ENCODE assay signal across 9 cellular contexts in genomic region chr7:156950381-156950858, GRCh38. TPM values are rescaled to one million over a fixed set of nuclear protein-coding genes. Genes with fewer than 3 reads are reported as not detected.
DNase-seq lines count a peak whose midpoint lies in the region; ATAC-seq, FAIRE-seq and TF ChIP-seq lines count a peak whose summit lies in the region.
"Had no signal": no experiment of that assay in that cellular context is flagged by ENCODE, and none has a peak within 500 bp of the region (broad histone marks: within the 10 kb centered on the region; RNA-seq: fewer than 3 reads in every experiment).

No MANE protein-coding gene starts in this region.

- H3K4me3 ChIP-seq in heart left ventricle, result peak overlapping the region; percentile 81 to 100 (median 92)
- H3K4me3 ChIP-seq in keratinocyte (ENCODE audit: control insufficient read depth in 2 of 3, extremely low read depth in 1 of 3, insufficient read depth in 2 of 3, low read depth in 1 of 3, low read length in 3 of 3), result peak overlapping the region; percentile 80 to 96 (median 84)
- H3K4me3 ChIP-seq in thymus (ENCODE audit: low read length), result peak overlapping the region; percentile 93

- peak overlapping the region; percentile 97 for H3K4me3 Mint-ChIP-seq in activated T-helper 1 cell treated with anti-CD3 and anti-CD28 coated beads, Interleukin-12 subunit alpha, Interleukin-12 subunit beta, Interleukin-2, Interleukin-4 antibody, amounts not matched to agents 30 ng/mL and 10 ng/mL and 1 ng/mL, durations not matched to agents 14 hours and 24 hours and 36 hours

- DNase-seq in heart left ventricle (no peak), Right ventricle myocardium inferior (ENCODE audit: missing footprints) (no peak), keratinocyte (ENCODE audit: low read depth, low spot score) (no peak), T1000 (lab: John Stamatoyannopoulos, UW) (no peak), cerebellar nuclear complex (lab: John Stamatoyannopoulos, UW) (no peak), NCI-H1694 treated with DMSO at 0.1 percent for 48 hours (lab: John Stamatoyannopoulos, UW) (no peak)
- no peak for DNase-seq in activated T-helper 1 cell treated with anti-CD3 and anti-CD28 coated beads, Interleukin-12 subunit alpha, Interleukin-12 subunit beta, Interleukin-2, Interleukin-4 antibody, amounts not matched to agents 30 ng/mL and 10 ng/mL and 1 ng/mL, durations not matched to agents 14 hours and 24 hours and 36 hours (ENCODE audit: low spot score)

- H3K4me2 ChIP-seq in keratinocyte (ENCODE audit: control insufficient read depth, extremely low read depth, insufficient read depth, low read depth, low read length), result peak overlapping the region; percentile 90

- peaks cover 0 to 19% (median 0%) of the 10 kb centered on the region in 9 donors for H3K27me3 ChIP-seq in heart left ventricle
- no peaks in the 10 kb centered on the region for H3K27me3 ChIP-seq in keratinocyte (ENCODE audit: control insufficient read depth, extremely low read depth, insufficient read depth, low read length)
- H3K27me3 ChIP-seq in thymus (ENCODE audit: control insufficient read depth, insufficient read depth), result peaks cover 16% of the 10 kb centered on the region

- dilution Hi-C loops in keratinocyte (cut with MboI; ENCODE audit: extremely low pct_ligation_motif_present, low sequenced_read_pairs), result no loop called here

- TF ChIP-seq POLR2A in heart left ventricle (IDR thresholded peaks at IDR 0.05), result no peak

- H2AFZ ChIP-seq in keratinocyte (ENCODE audit: control insufficient read depth, low read length), result no peak overlapping the region

- no peak for TF ChIP-seq CTCF in heart left ventricle (IDR thresholded peaks at IDR 0.05)
- TF ChIP-seq CTCF in keratinocyte (optimal IDR thresholded peaks at IDR 0.05 in 1 of 3, IDR thresholded peaks at IDR 0.05 in 1 of 3, conservative IDR thresholded peaks at IDR 0.05 in 1 of 3; ENCODE audit: extremely low read depth in 1 of 3, insufficient read depth in 2 of 3, low read length in 3 of 3), result no peak

- H3K36me3 ChIP-seq in heart left ventricle, result peaks cover 0 to 35% (median 32%) of the 10 kb centered on the region in 9 donors
- peaks cover 20 to 26% of the 10 kb centered on the region in 2 experiments for H3K36me3 ChIP-seq in keratinocyte (ENCODE audit: control insufficient read depth in 2 of 2, extremely low read depth in 1 of 2, insufficient read depth in 2 of 2, low read length in 2 of 2)
- H3K36me3 ChIP-seq in thymus (ENCODE audit: control insufficient read depth, insufficient read depth), result peaks cover 15% of the 10 kb centered on the region

- peak overlapping the region in 8 of 12 donors; percentile 59 to 79 (median 68) for H3K27ac ChIP-seq in heart left ventricle
- H3K27ac ChIP-seq in keratinocyte (ENCODE audit: control insufficient read depth, insufficient read depth, low read length), result peak overlapping the region; percentile 71
- H3K27ac ChIP-seq in thymus (ENCODE audit: low read depth), result no peak overlapping the region

- H3K79me2 ChIP-seq in keratinocyte (ENCODE audit: control insufficient read depth, insufficient read depth, low read length), result peaks cover 58% of the 10 kb centered on the region

- H4K20me1 ChIP-seq in keratinocyte (ENCODE audit: control insufficient read depth, extremely low read depth, insufficient read depth, low read length), result peaks cover 8% of the 10 kb centered on the region

- H3K9ac ChIP-seq in keratinocyte (ENCODE audit: control insufficient read depth, extremely low read depth, insufficient read depth, low read length), result peak overlapping the region; percentile 86

- ATAC-seq in heart left ventricle (no peak), Right ventricle myocardium inferior (no peak)

- no peaks in the 10 kb centered on the region for H3K9me3 ChIP-seq in heart left ventricle
- no peaks in the 10 kb centered on the region for H3K9me3 ChIP-seq in keratinocyte (ENCODE audit: control insufficient read depth, low read depth, low read length)
- H3K9me3 ChIP-seq in thymus (ENCODE audit: control insufficient read depth), result no peaks in the 10 kb centered on the region

- H3K4me1 Mint-ChIP-seq in activated T-helper 1 cell treated with anti-CD3 and anti-CD28 coated beads, Interleukin-12 subunit alpha, Interleukin-12 subunit beta, Interleukin-2, Interleukin-4 antibody, amounts not matched to agents 30 ng/mL and 10 ng/mL and 1 ng/mL, durations not matched to agents 14 hours and 24 hours and 36 hours (ENCODE audit: low read depth), result peaks cover 15% of the 10 kb centered on the region

- H3K27me3 Mint-ChIP-seq in activated T-helper 1 cell treated with anti-CD3 and anti-CD28 coated beads, Interleukin-12 subunit alpha, Interleukin-12 subunit beta, Interleukin-2, Interleukin-4 antibody, amounts not matched to agents 30 ng/mL and 10 ng/mL and 1 ng/mL, durations not matched to agents 14 hours and 24 hours and 36 hours (ENCODE audit: insufficient read depth), result peaks cover 2% of the 10 kb centered on the region

- H3K4me1 ChIP-seq in heart left ventricle, result peaks cover 0 to 33% (median 20%) of the 10 kb centered on the region in 12 donors
- H3K4me1 ChIP-seq in keratinocyte (ENCODE audit: control insufficient read depth, extremely low read depth, insufficient read depth, low read length), result peaks cover 12% of the 10 kb centered on the region
- peaks cover 12% of the 10 kb centered on the region for H3K4me1 ChIP-seq in thymus (ENCODE audit: control insufficient read depth, insufficient read depth, low read length)

- H3K36me3 Mint-ChIP-seq in activated T-helper 1 cell treated with anti-CD3 and anti-CD28 coated beads, Interleukin-12 subunit alpha, Interleukin-12 subunit beta, Interleukin-2, Interleukin-4 antibody, amounts not matched to agents 30 ng/mL and 10 ng/mL and 1 ng/mL, durations not matched to agents 14 hours and 24 hours and 36 hours (ENCODE audit: low read depth), result peaks cover 32% of the 10 kb centered on the region

- 1 to 3% (median 2%) methylated on average over 21 of the region's 21 CpGs for WGBS in heart left ventricle, 4 donors
- WGBS in thymus, result 4% methylated on average over 21 of the region's 21 CpGs

- H3K27ac Mint-ChIP-seq in activated T-helper 1 cell treated with anti-CD3 and anti-CD28 coated beads, Interleukin-12 subunit alpha, Interleukin-12 subunit beta, Interleukin-2, Interleukin-4 antibody, amounts not matched to agents 30 ng/mL and 10 ng/mL and 1 ng/mL, durations not matched to agents 14 hours and 24 hours and 36 hours, result peak overlapping the region; percentile 97

- FAIRE-seq in keratinocyte (lab: Jason Lieb, UNC), result no peak
- FAIRE-seq: GM18507 had no signal

- H3K9me1 ChIP-seq in keratinocyte (ENCODE audit: control insufficient read depth, extremely low read depth, insufficient read depth, low read length), result no peaks in the 10 kb centered on the region

- intact Hi-C loops in heart left ventricle (cut with DNase I), result loop anchor here in 1 of 10 donors (10.0 kb wide), 1 partner anchor 324 kb away; no protein-coding TSS in a partner anchor
- intact Hi-C loops in Right ventricle myocardium inferior (cut with DNase I), result no loop called here
- intact Hi-C loops in activated T-helper 1 cell treated with anti-CD3 and anti-CD28 coated beads, Interleukin-12 subunit alpha, Interleukin-12 subunit beta, Interleukin-2, Interleukin-4 antibody, amounts not matched to agents 30 ng/mL and 10 ng/mL and 1 ng/mL, durations not matched to agents 14 hours and 24 hours and 36 hours (cut with micrococcal nuclease), result loop anchor here (2.0 to 10.0 kb wide), 3 partner anchors 16 to 310 kb away; partner anchors contain the start of gene RNF32

- H3K9me3 Mint-ChIP-seq in activated T-helper 1 cell treated with anti-CD3 and anti-CD28 coated beads, Interleukin-12 subunit alpha, Interleukin-12 subunit beta, Interleukin-2, Interleukin-4 antibody, amounts not matched to agents 30 ng/mL and 10 ng/mL and 1 ng/mL, durations not matched to agents 14 hours and 24 hours and 36 hours, result no peaks in the 10 kb centered on the region

RNA-seq across cellular contexts. Expression of gene NOM1, which starts 0.9 kb away (rescaled TPM):
- total RNA-seq in heart left ventricle, result 10 to 100 TPM in 3 of 9 donors, 1 to 10 TPM in 6; 6.0 to 12.2 (median 9.1) TPM
- polyA plus RNA-seq in heart left ventricle, result 1 to 10 TPM; 6.6 to 9.0 TPM
- 6.6 TPM for total RNA-seq in Right ventricle myocardium inferior
- 46.4 and 50.9 TPM in 2 replicates for total RNA-seq in activated T-helper 1 cell treated with anti-CD3 and anti-CD28 coated beads, Interleukin-12 subunit alpha, Interleukin-12 subunit beta, Interleukin-2, Interleukin-4 antibody, amounts not matched to agents 30 ng/mL and 10 ng/mL and 1 ng/mL, durations not matched to agents 14 hours and 24 hours and 36 hours
- polyA plus RNA-seq in keratinocyte, result 9.9 to 17.1 TPM (median 13.0 TPM) in 3 replicates
- polyA plus RNA-seq in keratinocyte (2011; ENCODE audit: low read depth), result 21.5 TPM
- polyA plus RNA-seq in keratinocyte (2011; cell fraction: cytosol; rRNA removed), result 6.7 and 8.9 TPM in 2 replicates
- polyA plus RNA-seq in keratinocyte (2011; cell fraction: nucleus; rRNA removed), result 48.0 and 48.8 TPM in 2 replicates
- 12.5 and 14.4 TPM in 2 replicates for polyA plus RNA-seq in keratinocyte (2012; ENCODE audit: low replicate concordance)
- 13.5 to 28.4 TPM (median 14.1 TPM) in 3 replicates for polyA minus RNA-seq in keratinocyte
- 10.4 TPM for polyA minus RNA-seq in keratinocyte (2011; cell fraction: cytosol; rRNA and poly(A)+ RNA removed)
- polyA minus RNA-seq in keratinocyte (2011; cell fraction: nucleus; rRNA and poly(A)+ RNA removed), result 16.9 and 32.6 TPM in 2 replicates
- 10.6 TPM for polyA plus RNA-seq in thymus

RNA-seq across cellular contexts. Expression of gene LMBR1, which starts 57.4 kb away (rescaled TPM):
- total RNA-seq in heart left ventricle, result 10 to 100 TPM; 25.6 to 51.9 (median 38.7) TPM
- 10 to 100 TPM in 1 of 2 donors, 1 to 10 TPM in 1; 5.8 to 25.6 TPM for polyA plus RNA-seq in heart left ventricle
- 35.4 TPM for total RNA-seq in Right ventricle myocardium inferior
- 53.5 and 55.5 TPM in 2 replicates for total RNA-seq in activated T-helper 1 cell treated with anti-CD3 and anti-CD28 coated beads, Interleukin-12 subunit alpha, Interleukin-12 subunit beta, Interleukin-2, Interleukin-4 antibody, amounts not matched to agents 30 ng/mL and 10 ng/mL and 1 ng/mL, durations not matched to agents 14 hours and 24 hours and 36 hours
- polyA plus RNA-seq in keratinocyte, result 18.5 to 30.2 TPM (median 29.9 TPM) in 3 replicates
- polyA plus RNA-seq in keratinocyte (2011; ENCODE audit: low read depth), result 10.9 TPM
- 16.9 and 36.5 TPM in 2 replicates for polyA plus RNA-seq in keratinocyte (2011; cell fraction: cytosol; rRNA removed)
- polyA plus RNA-seq in keratinocyte (2011; cell fraction: nucleus; rRNA removed), result 34.4 and 36.4 TPM in 2 replicates
- polyA plus RNA-seq in keratinocyte (2012; ENCODE audit: low replicate concordance), result 20.1 and 24.6 TPM in 2 replicates
- polyA minus RNA-seq in keratinocyte, result 22.8 to 61.5 TPM (median 42.7 TPM) in 3 replicates
- polyA minus RNA-seq in keratinocyte (2011; cell fraction: cytosol; rRNA and poly(A)+ RNA removed), result 36.3 TPM
- 54.2 and 95.6 TPM in 2 replicates for polyA minus RNA-seq in keratinocyte (2011; cell fraction: nucleus; rRNA and poly(A)+ RNA removed)
- polyA plus RNA-seq in thymus, result 27.7 TPM
